8 cellular contexts compared by ENCODE assay signal in the genomic region with DNA sequence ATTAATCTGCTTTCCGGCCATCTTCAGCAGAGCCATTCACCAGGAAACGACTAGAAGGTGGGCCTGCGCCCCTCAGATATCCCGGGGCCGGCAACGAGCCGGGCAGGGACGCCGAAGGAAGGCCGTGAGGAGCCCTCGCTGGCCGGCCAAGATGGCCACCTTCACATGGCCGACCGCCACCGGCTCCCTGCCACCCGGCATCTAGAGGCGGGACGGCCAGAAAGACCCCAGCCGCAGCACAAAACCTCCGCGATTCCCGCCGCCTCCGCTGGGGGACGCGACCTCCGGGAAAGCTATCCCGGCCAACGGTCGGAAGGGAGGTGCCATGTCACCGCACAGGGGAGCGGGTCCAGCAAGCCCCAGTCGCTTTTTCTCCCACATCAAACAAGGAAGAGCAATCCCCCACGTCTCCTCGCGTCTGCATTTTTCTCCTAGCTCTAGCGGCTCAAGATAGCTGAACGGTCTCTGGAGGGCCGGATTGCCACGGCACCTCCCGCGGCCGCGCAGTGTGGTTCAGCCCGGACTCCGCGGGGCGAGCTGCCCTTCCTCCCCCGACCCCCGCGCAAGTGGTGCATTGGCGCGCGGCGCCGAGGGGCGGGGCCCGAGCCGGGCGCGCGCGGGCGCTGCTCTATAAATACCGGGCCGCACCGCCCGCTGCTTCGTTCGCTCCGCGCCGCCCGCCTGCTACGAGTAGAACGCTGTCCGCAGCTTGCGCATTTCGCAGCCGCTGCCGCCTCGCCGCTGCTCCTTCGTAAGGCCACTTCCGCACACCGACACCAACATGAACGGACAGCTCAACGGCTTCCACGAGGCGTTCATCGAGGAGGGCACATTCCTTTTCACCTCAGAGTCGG. TPM values are rescaled to one million over a fixed set of nuclear protein-coding genes. Genes with fewer than 3 reads are reported as not detected.
DNase-seq lines count a peak whose midpoint lies in the region; ATAC-seq and TF ChIP-seq lines count a peak whose summit lies in the region.

Gene MAT2A, plus strand, starts transcription at position 662 of the 854 bp plus-strand sequence. Its CDS starts 120 bp downstream, at position 782.

- ATAC-seq in GM19351 (IDR thresholded peaks at IDR 0.05; ENCODE audit: unreplicated experiment) (peak; percentile 71), HG03521 (IDR thresholded peaks at IDR 0.05; ENCODE audit: unreplicated experiment) (peak; percentile 65)

- H3K27ac ChIP-seq in C4-2B: peak within 1 kb of the TSS; percentile 99
- peak within 1 kb of the TSS; percentile 99 to 100 for H3K27ac ChIP-seq in liver (ENCODE audit: low read depth in 1 of 2, low read length in 2 of 2)

- no peaks in the 10 kb centered on the region for H3K9me3 ChIP-seq in liver (ENCODE audit: control insufficient read depth in 4 of 4, low read length in 3 of 4)

- under 1% methylated on average over 92 of the region's 92 CpGs for WGBS in liver

- peak; percentile 54 to 76 for TF ChIP-seq RAD21 in liver (IDR thresholded peaks at IDR 0.05)

- peaks cover 0 to 23% (median 21%) of the 10 kb centered on the region in 4 donors for H3K36me3 ChIP-seq in liver (ENCODE audit: control insufficient read depth in 4 of 4, insufficient read depth in 3 of 4, low read depth in 1 of 4, low read length in 3 of 4)

- no peaks in the 10 kb centered on the region for H3K27me3 ChIP-seq in liver (ENCODE audit: control insufficient read depth in 4 of 4, insufficient read depth in 4 of 4, low read length in 3 of 4)

- peaks cover 1 to 36% (median 22%) of the 10 kb centered on the region in 4 donors for H3K4me1 ChIP-seq in liver (ENCODE audit: control insufficient read depth in 4 of 4, insufficient read depth in 4 of 4, low read length in 3 of 4)

- H3K9ac ChIP-seq in liver (ENCODE audit: low read depth in 1 of 2, low read length in 2 of 2): peak within 1 kb of the TSS; percentile 96 to 99

- peak; percentile 82 for TF ChIP-seq CTCF in C4-2B (conservative IDR thresholded peaks at IDR 0.05)
- TF ChIP-seq CTCF in liver (IDR thresholded peaks at IDR 0.05; ENCODE audit: low read depth, low read length, missing input control): peak; percentile 68

- H3K4me3 ChIP-seq in liver (ENCODE audit: low read depth in 1 of 3, low read length in 3 of 3): peak within 1 kb of the TSS; percentile 67 to 97 (median 94)

- DNase-seq in NCI-H69 (lab: John Stamatoyannopoulos, UW) (peak; percentile 91), dedifferentiated amniotic fluid mesenchymal stem cell (ENCODE audit: extremely low spot score) (peak; percentile 87)
- DNase-seq in activated CD4-positive, alpha-beta T cell treated with anti-CD3 and anti-CD28 coated beads, Interleukin-2, amount 50 U/mL, for 1 hour: peak; percentile 81
- DNase-seq in stimulated activated CD4-positive, alpha-beta T cell treated with anti-CD3 and anti-CD28 coated beads, Interleukin-4, amount 100 ng/mL, for 24 hours: peak; percentile 91

TF ChIP-seq in liver, 16 proteins besides CTCF, POLR2A, EP300 and RAD21:
- TF ChIP-seq REST (IDR thresholded peaks at IDR 0.05) (peak; percentile 83), HNF4A (conservative IDR thresholded peaks at IDR 0.05) (peak in 1 of 2 donors; percentile 43), TAF1 (conservative IDR thresholded peaks at IDR 0.05) (peak; percentile 87), FOXA1 (IDR thresholded peaks at IDR 0.05) (no peak), RXRA (IDR thresholded peaks at IDR 0.05) (peak in 1 of 2 donors; percentile 41), GABPA (IDR thresholded peaks at IDR 0.05 in 1 of 2, conservative IDR thresholded peaks at IDR 0.05 in 1 of 2) (no peak), YY1 (IDR thresholded peaks at IDR 0.05) (peak; percentile 98), JUND (IDR thresholded peaks at IDR 0.05) (peak in 1 of 2 donors; percentile 18), HNF4G (IDR thresholded peaks at IDR 0.05) (peak; percentile 29), FOXA2 (IDR thresholded peaks at IDR 0.05) (no peak), EGR1 (IDR thresholded peaks at IDR 0.05; ENCODE audit: low read depth in 2 of 2) (peak in 1 of 2 donors; percentile 13), NR2F2 (IDR thresholded peaks at IDR 0.05) (peak; percentile 54), SP1 (IDR thresholded peaks at IDR 0.05) (peak; percentile 50)
- TF ChIP-seq, protein P1, sequence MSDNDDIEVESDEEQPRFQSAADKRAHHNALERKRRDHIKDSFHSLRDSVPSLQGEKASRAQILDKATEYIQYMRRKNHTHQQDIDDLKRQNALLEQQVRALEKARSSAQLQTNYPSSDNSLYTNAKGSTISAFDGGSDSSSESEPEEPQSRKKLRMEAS (IDR thresholded peaks at IDR 0.05): peak; percentile 57
- TF ChIP-seq, protein P2, sequence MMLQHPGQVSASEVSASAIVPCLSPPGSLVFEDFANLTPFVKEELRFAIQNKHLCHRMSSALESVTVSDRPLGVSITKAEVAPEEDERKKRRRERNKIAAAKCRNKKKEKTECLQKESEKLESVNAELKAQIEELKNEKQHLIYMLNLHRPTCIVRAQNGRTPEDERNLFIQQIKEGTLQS (IDR thresholded peaks at IDR 0.05): no peak
- TF ChIP-seq, protein P3, sequence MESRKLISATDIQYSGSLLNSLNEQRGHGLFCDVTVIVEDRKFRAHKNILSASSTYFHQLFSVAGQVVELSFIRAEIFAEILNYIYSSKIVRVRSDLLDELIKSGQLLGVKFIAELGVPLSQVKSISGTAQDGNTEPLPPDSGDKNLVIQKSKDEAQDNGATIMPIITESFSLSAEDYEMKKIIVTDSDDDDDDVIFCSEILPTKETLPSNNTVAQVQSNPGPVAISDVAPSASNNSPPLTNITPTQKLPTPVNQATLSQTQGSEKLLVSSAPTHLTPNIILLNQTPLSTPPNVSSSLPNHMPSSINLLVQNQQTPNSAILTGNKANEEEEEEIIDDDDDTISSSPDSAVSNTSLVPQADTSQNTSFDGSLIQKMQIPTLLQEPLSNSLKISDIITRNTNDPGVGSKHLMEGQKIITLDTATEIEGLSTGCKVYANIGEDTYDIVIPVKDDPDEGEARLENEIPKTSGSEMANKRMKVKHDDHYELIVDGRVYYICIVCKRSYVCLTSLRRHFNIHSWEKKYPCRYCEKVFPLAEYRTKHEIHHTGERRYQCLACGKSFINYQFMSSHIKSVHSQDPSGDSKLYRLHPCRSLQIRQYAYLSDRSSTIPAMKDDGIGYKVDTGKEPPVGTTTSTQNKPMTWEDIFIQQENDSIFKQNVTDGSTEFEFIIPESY (IDR thresholded peaks at IDR 0.05): no peak

RNA-seq across cellular contexts. Expression of gene MAT2A, which starts in this region (rescaled TPM):
- 100 to 1,000 TPM in 1 of 2 donors, 10 to 100 TPM in 1; 60.5 to 104 TPM for total RNA-seq in liver
- 10 to 100 TPM; 48.3 to 99.3 TPM for polyA plus RNA-seq in liver

Comparison
In these comparisons a context has a peak if more than half of its experiments do, and no peak if none do; other contexts are left out.
1. Peak in every context shown above with its lines: DNase-seq, ATAC-seq, H3K4me3 ChIP-seq and H3K27ac ChIP-seq.